8 cellular contexts compared by ENCODE assay signal in genomic region chr16:5595849-5596248, GRCh38.
"Had no signal": no experiment of that assay in that cellular context is flagged by ENCODE, and none has a peak within 500 bp of the region (broad histone marks: within the 10 kb centered on the region; RNA-seq: fewer than 3 reads in every experiment).

No MANE protein-coding gene starts in this region.

- FAIRE-seq: G401.6, GM12878, GM12891, GM12892, GM18507, GM19239 had no signal

- DNase-seq: GDM1, GF-D8 had no signal

- H3K4me3 ChIP-seq: GM12878 had no signal

- ATAC-seq: GM12878 had no signal
